ENCODE assay signal across 11 cellular contexts in the genomic region with DNA sequence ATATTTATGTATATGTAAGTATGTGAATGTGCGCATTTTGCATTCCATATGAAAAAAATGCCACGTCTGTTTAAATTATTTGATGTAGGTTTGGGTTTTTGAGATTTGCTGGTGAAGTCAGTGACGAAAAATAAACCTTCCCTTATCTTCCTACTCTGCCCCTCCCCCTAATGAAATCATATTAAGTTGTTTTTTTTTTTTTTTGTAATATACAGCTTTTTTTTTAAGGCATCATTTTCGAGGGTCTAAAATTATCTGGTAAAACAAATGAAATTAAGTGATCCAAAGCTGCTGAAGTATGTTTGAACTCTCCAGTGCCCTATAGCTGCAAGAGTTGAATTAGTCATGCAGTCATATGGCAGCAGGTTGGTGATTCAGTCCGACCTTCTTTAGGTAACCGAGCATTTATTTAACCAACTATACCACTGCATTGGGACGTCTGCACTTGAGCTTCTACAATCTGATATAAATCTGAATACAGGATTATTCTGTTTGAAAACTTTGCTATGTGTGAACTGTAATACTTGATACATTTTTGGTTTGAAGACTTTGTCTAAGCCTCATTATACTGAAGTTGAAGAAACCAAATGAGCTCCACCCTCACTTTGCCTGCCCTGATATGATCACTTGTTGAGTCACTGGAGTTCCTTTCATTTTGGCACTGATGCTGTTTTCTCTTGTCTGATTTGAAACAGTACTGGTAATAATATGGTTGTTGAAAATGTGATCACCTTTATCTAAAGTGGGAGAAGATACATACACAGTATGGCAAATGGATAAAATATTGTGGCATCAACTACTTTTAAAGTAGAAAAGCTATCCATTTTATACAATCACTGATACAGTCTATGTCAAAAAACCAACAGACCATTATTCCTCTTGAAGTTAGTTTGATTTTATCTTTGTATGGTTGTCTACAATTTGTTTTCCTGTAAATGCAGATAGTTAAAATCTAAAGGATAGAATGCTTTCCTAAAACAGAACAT. TPM values are rescaled to one million over a fixed set of nuclear protein-coding genes. Genes with fewer than 3 reads are reported as not detected.
A peak's percentile ranks its signal among the peaks of the same experiment; 100 is the strongest.
DNase-seq lines count a peak whose midpoint lies in the region; ATAC-seq and TF ChIP-seq lines count a peak whose summit lies in the region.
"Had no signal": no experiment of that assay in that cellular context is flagged by ENCODE, and none has a peak within 500 bp of the region (broad histone marks: within the 10 kb centered on the region; RNA-seq: fewer than 3 reads in every experiment).

No MANE protein-coding gene starts in this region.

- H3K27me3 Mint-ChIP-seq in activated T-cell treated with anti-CD3 and anti-CD28 coated beads, Interleukin-2, amount 50 U/mL, for 24 hours, result no peaks in the 10 kb centered on the region
- no peaks in the 10 kb centered on the region for H3K27me3 Mint-ChIP-seq in stimulated activated naive CD8-positive, alpha-beta T cell treated with anti-CD3 and anti-CD28 coated beads, Interleukin-15, Interleukin-2, amounts not matched to agents 100 ng/mL and 50 ng/mL, for 24 hours
- H3K27me3 Mint-ChIP-seq in naive thymus-derived CD8-positive, alpha-beta T cell, result no peaks in the 10 kb centered on the region

- H3K4me3 ChIP-seq in RWPE2 (ENCODE audit: severe bottlenecking) (no peak overlapping the region), endocrine pancreas (ENCODE audit: control insufficient read depth, insufficient read depth, low read length) (peak overlapping the region; percentile 24)

- H3K27me3 ChIP-seq in RWPE2 (ENCODE audit: insufficient read depth, poor library complexity, severe bottlenecking) (no peaks in the 10 kb centered on the region), endocrine pancreas (ENCODE audit: control insufficient read depth, insufficient read depth, low read length) (no peaks in the 10 kb centered on the region)

- ATAC-seq in RWPE2 (ENCODE audit: low read depth) (peak; percentile 94), GM19395 (IDR thresholded peaks at IDR 0.05; ENCODE audit: unreplicated experiment) (no peak), GM21367 (IDR thresholded peaks at IDR 0.05; ENCODE audit: unreplicated experiment) (no peak)
- ATAC-seq in naive thymus-derived CD8-positive, alpha-beta T cell, result no peak
- ATAC-seq: WTC11 had no signal

- H3K27ac ChIP-seq in RWPE2 (ENCODE audit: poor library complexity, severe bottlenecking), result peak overlapping the region; percentile 52

- H3K36me3 Mint-ChIP-seq in activated T-cell treated with anti-CD3 and anti-CD28 coated beads, Interleukin-2, amount 50 U/mL, for 24 hours (ENCODE audit: low read depth), result peaks cover 48% of the 10 kb centered on the region
- H3K36me3 Mint-ChIP-seq in stimulated activated naive CD8-positive, alpha-beta T cell treated with anti-CD3 and anti-CD28 coated beads, Interleukin-15, Interleukin-2, amounts not matched to agents 100 ng/mL and 50 ng/mL, for 24 hours (ENCODE audit: low read depth), result peaks cover 42% of the 10 kb centered on the region
- H3K36me3 Mint-ChIP-seq in naive thymus-derived CD8-positive, alpha-beta T cell, result peaks cover 0 to 43% (median 5%) of the 10 kb centered on the region in 3 donors

- peaks cover 13% of the 10 kb centered on the region for H3K36me3 ChIP-seq in RWPE2 (ENCODE audit: low read depth)
- no peaks in the 10 kb centered on the region for H3K36me3 ChIP-seq in endocrine pancreas (ENCODE audit: control insufficient read depth, insufficient read depth, low read length)

- H3K4me3 Mint-ChIP-seq in activated T-cell treated with anti-CD3 and anti-CD28 coated beads, Interleukin-2, amount 50 U/mL, for 24 hours, result no peak overlapping the region
- H3K4me3 Mint-ChIP-seq in stimulated activated naive CD8-positive, alpha-beta T cell treated with anti-CD3 and anti-CD28 coated beads, Interleukin-15, Interleukin-2, amounts not matched to agents 100 ng/mL and 50 ng/mL, for 24 hours, result peak overlapping the region; percentile 3
- peak overlapping the region in 2 of 10 donors; percentile 47 to 57 for H3K4me3 Mint-ChIP-seq in naive thymus-derived CD8-positive, alpha-beta T cell
- H3K4me3 Mint-ChIP-seq: WTC11 had no signal

- H3K4me1 ChIP-seq in RWPE2 (ENCODE audit: insufficient read depth, poor library complexity, severe bottlenecking) (peaks cover 37% of the 10 kb centered on the region), endocrine pancreas (ENCODE audit: control insufficient read depth, insufficient read depth, low read length) (peaks cover 37% of the 10 kb centered on the region)

- peak overlapping the region; percentile 65 for H3K27ac Mint-ChIP-seq in activated T-cell treated with anti-CD3 and anti-CD28 coated beads, Interleukin-2, amount 50 U/mL, for 24 hours
- H3K27ac Mint-ChIP-seq in stimulated activated naive CD8-positive, alpha-beta T cell treated with anti-CD3 and anti-CD28 coated beads, Interleukin-15, Interleukin-2, amounts not matched to agents 100 ng/mL and 50 ng/mL, for 24 hours, result peak overlapping the region; percentile 13
- peak overlapping the region in 5 of 10 donors; percentile 4 to 84 (median 26) for H3K27ac Mint-ChIP-seq in naive thymus-derived CD8-positive, alpha-beta T cell
- H3K27ac Mint-ChIP-seq: WTC11 had no signal

- no peaks in the 10 kb centered on the region for H3K9me3 ChIP-seq in RWPE2 (ENCODE audit: severe bottlenecking)
- no peaks in the 10 kb centered on the region for H3K9me3 ChIP-seq in endocrine pancreas (ENCODE audit: control insufficient read depth, low read length)

- no peak for DNase-seq in activated T-cell treated with anti-CD3 and anti-CD28 coated beads, Interleukin-2, amount 50 U/mL, for 24 hours
- DNase-seq in activated T-cell treated with anti-CD3 and anti-CD28 coated beads for 4 hours (no peak), RWPE2 (ENCODE audit: low spot score) (no peak)
- DNase-seq in naive thymus-derived CD8-positive, alpha-beta T cell, result no peak
- DNase-seq: AML-193 had no signal

- POLR2A ChIA-PET in naive thymus-derived CD8-positive, alpha-beta T cell (lab: Charles Lee), result interaction anchor here (0.6 to 2.3 kb wide), 8 partner anchors 9 to 1334 kb away, joined by 3 to 12 read pairs (median 3); a partner anchor contains a TSS

- no peaks in the 10 kb centered on the region for H3K9me3 Mint-ChIP-seq in activated T-cell treated with anti-CD3 and anti-CD28 coated beads, Interleukin-2, amount 50 U/mL, for 24 hours
- no peaks in the 10 kb centered on the region for H3K9me3 Mint-ChIP-seq in stimulated activated naive CD8-positive, alpha-beta T cell treated with anti-CD3 and anti-CD28 coated beads, Interleukin-15, Interleukin-2, amounts not matched to agents 100 ng/mL and 50 ng/mL, for 24 hours
- no peaks in the 10 kb centered on the region for H3K9me3 Mint-ChIP-seq in naive thymus-derived CD8-positive, alpha-beta T cell
- H3K9me3 Mint-ChIP-seq: WTC11 had no signal

- H3K4me1 Mint-ChIP-seq in activated T-cell treated with anti-CD3 and anti-CD28 coated beads, Interleukin-2, amount 50 U/mL, for 24 hours (ENCODE audit: low read depth), result peaks cover 80% of the 10 kb centered on the region
- H3K4me1 Mint-ChIP-seq in stimulated activated naive CD8-positive, alpha-beta T cell treated with anti-CD3 and anti-CD28 coated beads, Interleukin-15, Interleukin-2, amounts not matched to agents 100 ng/mL and 50 ng/mL, for 24 hours (ENCODE audit: low read depth), result peaks cover 80% of the 10 kb centered on the region
- H3K4me1 Mint-ChIP-seq in naive thymus-derived CD8-positive, alpha-beta T cell, result peaks cover 17 to 78% (median 48%) of the 10 kb centered on the region in 4 donors

- TF ChIP-seq CTCF in RWPE2 (IDR thresholded peaks at IDR 0.05; ENCODE audit: poor library complexity, severe bottlenecking), result no peak

- no peak overlapping the region for H3K9ac ChIP-seq in endocrine pancreas (ENCODE audit: control insufficient read depth, insufficient read depth, low read length)

RNA-seq across cellular contexts. Expression of a gene that starts 11.7 kb away (rescaled TPM):
- total RNA-seq in naive thymus-derived CD8-positive, alpha-beta T cell, result 10 to 100 TPM; 23.1 to 23.5 TPM
- 1 to 10 TPM; 3.5 to 5.1 (median 3.7) TPM for polyA plus RNA-seq in naive thymus-derived CD8-positive, alpha-beta T cell

RNA-seq across cellular contexts. Expression of a gene that starts 35.6 kb away (rescaled TPM):
- not detected for total RNA-seq in naive thymus-derived CD8-positive, alpha-beta T cell
- polyA plus RNA-seq in naive thymus-derived CD8-positive, alpha-beta T cell, result not detected

RNA-seq across cellular contexts. Expression of a gene that starts 45.5 kb away (rescaled TPM):
- total RNA-seq in naive thymus-derived CD8-positive, alpha-beta T cell, result not detected
- not detected for polyA plus RNA-seq in naive thymus-derived CD8-positive, alpha-beta T cell
- total RNA-seq: mucosa of gallbladder, WTC11 had no signal

RNA-seq across cellular contexts. Expression of a gene that starts 46.4 kb away (rescaled TPM):
- 10 to 100 TPM; 10.4 to 13.1 TPM for total RNA-seq in naive thymus-derived CD8-positive, alpha-beta T cell
- 10 to 100 TPM; 23.4 to 26.0 (median 24.7) TPM for polyA plus RNA-seq in naive thymus-derived CD8-positive, alpha-beta T cell

RNA-seq across cellular contexts. Expression of a gene that starts 48.4 kb away (rescaled TPM):
- total RNA-seq in naive thymus-derived CD8-positive, alpha-beta T cell, result not detected
- polyA plus RNA-seq in naive thymus-derived CD8-positive, alpha-beta T cell, result 1 to 10 TPM in 1 of 3 donors, under 1 TPM in 2; 0.25 to 2.1 (median 0.51) TPM
- total RNA-seq: WTC11 had no signal
